2 cellular contexts compared by ENCODE assay signal in the genomic region with DNA sequence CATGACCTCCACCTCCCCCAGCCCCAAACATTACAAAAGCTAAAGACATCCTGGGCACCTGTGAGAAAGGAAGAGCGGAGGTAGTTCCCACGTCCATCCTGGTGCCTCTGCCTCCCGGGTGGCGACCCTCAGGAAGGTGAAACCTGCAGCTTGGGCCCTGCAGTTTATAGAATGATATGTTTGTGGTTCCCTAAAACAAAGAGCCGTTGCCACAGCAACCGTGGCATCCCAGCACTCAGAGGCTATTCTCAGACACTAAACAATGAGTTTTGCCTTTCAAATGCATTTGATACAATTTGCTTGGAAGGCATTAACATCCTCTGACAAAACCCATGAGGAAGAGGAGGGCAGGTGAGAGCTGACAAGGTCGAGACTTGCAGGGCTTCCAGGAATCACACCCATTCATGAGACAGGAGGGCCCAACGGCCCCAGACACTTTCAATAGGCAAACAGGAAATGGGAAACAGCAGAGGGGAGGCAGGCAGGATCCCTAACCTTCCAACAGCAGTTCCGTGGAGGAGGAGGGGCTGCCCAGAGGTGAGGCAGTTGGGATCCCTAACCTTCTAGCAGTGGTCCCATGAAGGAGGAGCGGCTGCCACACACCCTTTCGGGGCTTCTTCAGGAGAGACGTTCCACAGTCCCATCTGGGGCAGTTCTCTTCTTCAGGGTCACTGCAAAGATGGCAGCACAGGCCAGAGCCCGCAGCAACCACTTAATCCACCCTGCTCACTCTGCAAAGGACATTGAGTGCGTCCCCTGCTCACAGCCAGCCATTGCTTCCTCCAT.
TF ChIP-seq lines count a peak whose summit lies in the region.

No MANE protein-coding gene starts in this region.

TF ChIP-seq in IMR-90, 13 proteins besides CTCF, POLR2A, EP300 and RAD21 (continued from another document):
- TF ChIP-seq, protein P1, sequence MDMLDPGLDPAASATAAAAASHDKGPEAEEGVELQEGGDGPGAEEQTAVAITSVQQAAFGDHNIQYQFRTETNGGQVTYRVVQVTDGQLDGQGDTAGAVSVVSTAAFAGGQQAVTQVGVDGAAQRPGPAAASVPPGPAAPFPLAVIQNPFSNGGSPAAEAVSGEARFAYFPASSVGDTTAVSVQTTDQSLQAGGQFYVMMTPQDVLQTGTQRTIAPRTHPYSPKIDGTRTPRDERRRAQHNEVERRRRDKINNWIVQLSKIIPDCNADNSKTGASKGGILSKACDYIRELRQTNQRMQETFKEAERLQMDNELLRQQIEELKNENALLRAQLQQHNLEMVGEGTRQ (IDR thresholded peaks at IDR 0.05; ENCODE audit: low read depth, low read length) = no peak

TF ChIP-seq in HepG2, 621 proteins besides CTCF, POLR2A, EP300 and RAD21 (continued from another document):
- TF ChIP-seq, protein P2, sequence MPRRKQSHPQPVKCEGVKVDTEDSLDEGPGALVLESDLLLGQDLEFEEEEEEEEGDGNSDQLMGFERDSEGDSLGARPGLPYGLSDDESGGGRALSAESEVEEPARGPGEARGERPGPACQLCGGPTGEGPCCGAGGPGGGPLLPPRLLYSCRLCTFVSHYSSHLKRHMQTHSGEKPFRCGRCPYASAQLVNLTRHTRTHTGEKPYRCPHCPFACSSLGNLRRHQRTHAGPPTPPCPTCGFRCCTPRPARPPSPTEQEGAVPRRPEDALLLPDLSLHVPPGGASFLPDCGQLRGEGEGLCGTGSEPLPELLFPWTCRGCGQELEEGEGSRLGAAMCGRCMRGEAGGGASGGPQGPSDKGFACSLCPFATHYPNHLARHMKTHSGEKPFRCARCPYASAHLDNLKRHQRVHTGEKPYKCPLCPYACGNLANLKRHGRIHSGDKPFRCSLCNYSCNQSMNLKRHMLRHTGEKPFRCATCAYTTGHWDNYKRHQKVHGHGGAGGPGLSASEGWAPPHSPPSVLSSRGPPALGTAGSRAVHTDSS (CRISPR knock-in tag; conservative IDR thresholded peaks at IDR 0.05) = no peak
- TF ChIP-seq ZNF615 (CRISPR knock-in tag; IDR thresholded peaks at IDR 0.05; ENCODE audit: borderline replicate concordance) (no peak), ZBTB1 (CRISPR knock-in tag; IDR thresholded peaks at IDR 0.05; ENCODE audit: borderline replicate concordance) (no peak), MIER2 (CRISPR knock-in tag; IDR thresholded peaks at IDR 0.05) (no peak), ZNF773 (CRISPR knock-in tag; IDR thresholded peaks at IDR 0.05; ENCODE audit: borderline replicate concordance) (no peak), ZNF891 (CRISPR knock-in tag; IDR thresholded peaks at IDR 0.05) (no peak), ZNF775 (CRISPR knock-in tag; IDR thresholded peaks at IDR 0.05; ENCODE audit: borderline replicate concordance) (no peak)
- TF ChIP-seq, protein P3, sequence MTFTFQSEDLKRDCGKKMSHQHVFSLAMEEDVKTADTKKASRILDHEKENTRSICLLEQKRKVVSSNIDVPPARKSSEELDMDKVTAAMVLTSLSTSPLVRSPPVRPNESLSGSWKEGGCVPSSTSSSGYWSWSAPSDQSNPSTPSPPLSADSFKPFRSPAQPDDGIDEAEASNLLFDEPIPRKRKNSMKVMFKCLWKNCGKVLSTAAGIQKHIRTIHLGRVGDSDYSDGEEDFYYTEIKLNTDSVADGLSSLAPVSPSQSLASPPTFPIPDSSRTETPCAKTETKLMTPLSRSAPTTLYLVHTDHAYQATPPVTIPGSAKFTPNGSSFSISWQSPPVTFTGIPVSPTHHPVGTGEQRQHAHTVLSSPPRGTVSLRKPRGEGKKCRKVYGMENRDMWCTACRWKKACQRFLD (CRISPR knock-in tag; IDR thresholded peaks at IDR 0.05; ENCODE audit: borderline replicate concordance) = no peak
